Comparison of ENCODE assay signal across 11 cellular contexts in the genomic region with DNA sequence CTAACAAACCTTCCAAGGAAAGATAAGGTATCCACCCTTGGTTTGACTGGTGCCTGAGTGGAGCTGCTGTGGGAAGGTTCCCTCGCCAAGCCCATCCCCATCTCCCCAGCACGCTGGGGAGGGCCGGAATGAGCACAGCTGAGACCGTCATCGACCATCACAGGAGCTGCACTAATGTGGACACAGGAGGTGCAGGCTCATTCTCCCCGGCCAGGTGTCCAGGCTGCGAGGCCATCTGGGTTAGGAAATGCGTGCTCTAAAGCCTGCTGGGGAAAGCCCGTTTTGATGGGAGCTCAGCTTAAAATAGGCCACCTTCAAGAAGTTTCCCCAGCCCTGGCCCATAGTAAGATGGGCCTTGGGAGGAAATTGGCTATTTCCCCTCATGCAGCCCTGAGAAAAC. TPM values are rescaled to one million over a fixed set of nuclear protein-coding genes. Genes with fewer than 3 reads are reported as not detected.
A peak's percentile ranks its signal among the peaks of the same experiment; 100 is the strongest.
DNase-seq lines count a peak whose midpoint lies in the region; ATAC-seq and TF ChIP-seq lines count a peak whose summit lies in the region.
"Had no signal": no experiment of that assay in that cellular context is flagged by ENCODE, and none has a peak within 500 bp of the region (broad histone marks: within the 10 kb centered on the region; RNA-seq: fewer than 3 reads in every experiment).

No MANE protein-coding gene starts in this region.

- no peak for DNase-seq in GM23338 (ENCODE audit: low spot score)
- peak; percentile 81 to 96 for DNase-seq in cerebellar nuclear complex (lab: John Stamatoyannopoulos, UW)
- DNase-seq in mesenteric fat pad (ENCODE audit: low spot score): peak; percentile 69
- DNase-seq in iPS-NIHi11 (ENCODE audit: low spot score): no peak
- no peak for DNase-seq in CD8-positive, alpha-beta memory T cell
- DNase-seq: BE2C, DMS53, GM23248, H9 had no signal

- peaks cover 67% of the 10 kb centered on the region for H3K79me2 ChIP-seq in GM23338 (replicated peaks; ENCODE audit: insufficient read depth)

- H2AFZ ChIP-seq in GM23338: no peak overlapping the region
- H2AFZ ChIP-seq: GM23248 had no signal

- no peaks in the 10 kb centered on the region for H3K9me3 ChIP-seq in CD8-positive, alpha-beta memory T cell (ENCODE audit: low read length)
- H3K9me3 ChIP-seq: A549, BE2C had no signal

- H3K27ac ChIP-seq in GM23338 (ENCODE audit: low read depth): peak overlapping the region; percentile 78; the same call in 1 of the 2 replicates
- H3K27ac ChIP-seq in CD8-positive, alpha-beta memory T cell (ENCODE audit: low read depth, low read length): no peak overlapping the region
- H3K27ac ChIP-seq: A549, GM23248 had no signal

- H4K20me1 ChIP-seq in GM23338 (replicated peaks; ENCODE audit: insufficient read depth): no peaks in the 10 kb centered on the region

- H3K36me3 ChIP-seq in GM23338 (ENCODE audit: insufficient read depth): no peaks in the 10 kb centered on the region
- no peaks in the 10 kb centered on the region for H3K36me3 ChIP-seq in CD8-positive, alpha-beta memory T cell (ENCODE audit: insufficient read depth, low read length)
- H3K36me3 ChIP-seq: BE2C had no signal

- no peaks in the 10 kb centered on the region; the same call in 1 of the 2 replicates for H3F3A ChIP-seq in GM23338 (replicated peaks; ENCODE audit: low read depth)

- POLR2A ChIA-PET in CD8-positive, alpha-beta memory T cell (lab: Charles Lee): no interaction called here

- peaks cover 14% of the 10 kb centered on the region for H3K27me3 Mint-ChIP-seq in GM23338 (ENCODE audit: insufficient read depth, low read depth, poor library complexity)
- no peaks in the 10 kb centered on the region for H3K27me3 Mint-ChIP-seq in CD8-positive, alpha-beta memory T cell

- H3K4me1 ChIP-seq in GM23338 (ENCODE audit: insufficient read depth): peaks cover 24% of the 10 kb centered on the region
- peaks cover 9% of the 10 kb centered on the region for H3K4me1 ChIP-seq in CD8-positive, alpha-beta memory T cell (ENCODE audit: insufficient read depth, low read length)
- H3K4me1 ChIP-seq: A549 had no signal

- no peak overlapping the region for H3K4me3 ChIP-seq in GM23338
- no peak overlapping the region for H3K4me3 ChIP-seq in CD8-positive, alpha-beta memory T cell (ENCODE audit: low read length)
- H3K4me3 ChIP-seq: A549, GM23248 had no signal

- H3K36me3 Mint-ChIP-seq in GM23338 (ENCODE audit: low read depth): peaks cover 27% of the 10 kb centered on the region
- H3K36me3 Mint-ChIP-seq in CD8-positive, alpha-beta memory T cell: peaks cover 3 to 34% (median 8%) of the 10 kb centered on the region in 3 donors

- CTCF ChIA-PET in CD8-positive, alpha-beta memory T cell (lab: Charles Lee): no interaction called here

- H3K9me2 ChIP-seq in GM23338 (ENCODE audit: insufficient read depth): no peaks in the 10 kb centered on the region; the same call in 1 of the 2 replicates

- no peak overlapping the region for H3K4me3 Mint-ChIP-seq in GM23338
- H3K4me3 Mint-ChIP-seq in CD8-positive, alpha-beta memory T cell: no peak overlapping the region
- H3K4me3 Mint-ChIP-seq: H9 had no signal

- TF ChIP-seq CTCF in GM23338 (conservative IDR thresholded peaks at IDR 0.05; ENCODE audit: low read depth in 2 of 2): no peak

- H3K9me3 Mint-ChIP-seq in GM23338: no peaks in the 10 kb centered on the region
- no peaks in the 10 kb centered on the region for H3K9me3 Mint-ChIP-seq in CD8-positive, alpha-beta memory T cell
- H3K9me3 Mint-ChIP-seq: H9 had no signal

- no peaks in the 10 kb centered on the region for H3K27me3 ChIP-seq in GM23338 (ENCODE audit: insufficient read depth)
- no peaks in the 10 kb centered on the region for H3K27me3 ChIP-seq in CD8-positive, alpha-beta memory T cell (ENCODE audit: insufficient read depth, low read length, poor library complexity, severe bottlenecking)
- H3K27me3 ChIP-seq: BE2C had no signal

- peak overlapping the region; percentile 48; the same call in 1 of the 2 replicates for H3K27ac Mint-ChIP-seq in GM23338
- H3K27ac Mint-ChIP-seq in CD8-positive, alpha-beta memory T cell: no peak overlapping the region

- no peak overlapping the region for H3K4me2 ChIP-seq in GM23338
- H3K4me2 ChIP-seq: A549 had no signal

- peaks cover 51% of the 10 kb centered on the region for H3K4me1 Mint-ChIP-seq in GM23338
- peaks cover 32 to 57% (median 52%) of the 10 kb centered on the region in 3 donors for H3K4me1 Mint-ChIP-seq in CD8-positive, alpha-beta memory T cell

- ATAC-seq in GM23338 (no peak), HG03280 (IDR thresholded peaks at IDR 0.05; ENCODE audit: unreplicated experiment) (no peak)
- ATAC-seq: A549 had no signal

TF ChIP-seq in GM23338, 12 proteins besides CTCF, POLR2A, EP300 and RAD21:
- TF ChIP-seq, protein P1, sequence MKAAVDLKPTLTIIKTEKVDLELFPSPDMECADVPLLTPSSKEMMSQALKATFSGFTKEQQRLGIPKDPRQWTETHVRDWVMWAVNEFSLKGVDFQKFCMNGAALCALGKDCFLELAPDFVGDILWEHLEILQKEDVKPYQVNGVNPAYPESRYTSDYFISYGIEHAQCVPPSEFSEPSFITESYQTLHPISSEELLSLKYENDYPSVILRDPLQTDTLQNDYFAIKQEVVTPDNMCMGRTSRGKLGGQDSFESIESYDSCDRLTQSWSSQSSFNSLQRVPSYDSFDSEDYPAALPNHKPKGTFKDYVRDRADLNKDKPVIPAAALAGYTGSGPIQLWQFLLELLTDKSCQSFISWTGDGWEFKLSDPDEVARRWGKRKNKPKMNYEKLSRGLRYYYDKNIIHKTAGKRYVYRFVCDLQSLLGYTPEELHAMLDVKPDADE (IDR thresholded peaks at IDR 0.05): no peak
- TF ChIP-seq, protein P2, sequence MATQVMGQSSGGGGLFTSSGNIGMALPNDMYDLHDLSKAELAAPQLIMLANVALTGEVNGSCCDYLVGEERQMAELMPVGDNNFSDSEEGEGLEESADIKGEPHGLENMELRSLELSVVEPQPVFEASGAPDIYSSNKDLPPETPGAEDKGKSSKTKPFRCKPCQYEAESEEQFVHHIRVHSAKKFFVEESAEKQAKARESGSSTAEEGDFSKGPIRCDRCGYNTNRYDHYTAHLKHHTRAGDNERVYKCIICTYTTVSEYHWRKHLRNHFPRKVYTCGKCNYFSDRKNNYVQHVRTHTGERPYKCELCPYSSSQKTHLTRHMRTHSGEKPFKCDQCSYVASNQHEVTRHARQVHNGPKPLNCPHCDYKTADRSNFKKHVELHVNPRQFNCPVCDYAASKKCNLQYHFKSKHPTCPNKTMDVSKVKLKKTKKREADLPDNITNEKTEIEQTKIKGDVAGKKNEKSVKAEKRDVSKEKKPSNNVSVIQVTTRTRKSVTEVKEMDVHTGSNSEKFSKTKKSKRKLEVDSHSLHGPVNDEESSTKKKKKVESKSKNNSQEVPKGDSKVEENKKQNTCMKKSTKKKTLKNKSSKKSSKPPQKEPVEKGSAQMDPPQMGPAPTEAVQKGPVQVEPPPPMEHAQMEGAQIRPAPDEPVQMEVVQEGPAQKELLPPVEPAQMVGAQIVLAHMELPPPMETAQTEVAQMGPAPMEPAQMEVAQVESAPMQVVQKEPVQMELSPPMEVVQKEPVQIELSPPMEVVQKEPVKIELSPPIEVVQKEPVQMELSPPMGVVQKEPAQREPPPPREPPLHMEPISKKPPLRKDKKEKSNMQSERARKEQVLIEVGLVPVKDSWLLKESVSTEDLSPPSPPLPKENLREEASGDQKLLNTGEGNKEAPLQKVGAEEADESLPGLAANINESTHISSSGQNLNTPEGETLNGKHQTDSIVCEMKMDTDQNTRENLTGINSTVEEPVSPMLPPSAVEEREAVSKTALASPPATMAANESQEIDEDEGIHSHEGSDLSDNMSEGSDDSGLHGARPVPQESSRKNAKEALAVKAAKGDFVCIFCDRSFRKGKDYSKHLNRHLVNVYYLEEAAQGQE (IDR thresholded peaks at IDR 0.05; ENCODE audit: unreplicated experiment): no peak
- TF ChIP-seq EZH2 (IDR thresholded peaks at IDR 0.05; ENCODE audit: low read depth, unreplicated experiment) (no peak), ZNF114 (CRISPR knock-in tag; IDR thresholded peaks at IDR 0.05) (no peak), EZH2phosphoT487 (IDR thresholded peaks at IDR 0.05; ENCODE audit: unreplicated experiment) (no peak), POLR2AphosphoS5 (IDR thresholded peaks at IDR 0.05; ENCODE audit: low read depth) (no peak), NANOG (IDR thresholded peaks at IDR 0.05; ENCODE audit: borderline replicate concordance) (no peak)

RNA-seq across cellular contexts. Expression of a gene that starts 35.2 kb away (rescaled TPM):
- 149 and 167 TPM in 2 replicates for total RNA-seq in GM23338 (2014; rRNA removed; shearing (Covaris generic))
- polyA plus RNA-seq in GM23338 (2016; fragmentation: Nextera tagmentation; extraction: Ambion mirVana): 88.3 and 98.9 TPM in 2 replicates
- 136 TPM for total RNA-seq in mesenteric fat pad
- 10 to 100 TPM; 73.9 to 74.8 TPM for total RNA-seq in CD8-positive, alpha-beta memory T cell
- 136 TPM for polyA plus RNA-seq in CD8-positive, alpha-beta memory T cell

Comparison
In these comparisons a context has a peak if more than half of its experiments do, and no peak if none do; other contexts are left out.
1. DNase-seq: peak in cerebellar nuclear complex (2 of 2) and mesenteric fat pad (single experiment); none in GM23338 (single experiment), iPS-NIHi11 (single experiment) and CD8-positive, alpha-beta memory T cell (0 of 5).